12 cellular contexts compared by ENCODE assay signal in the genomic region with DNA sequence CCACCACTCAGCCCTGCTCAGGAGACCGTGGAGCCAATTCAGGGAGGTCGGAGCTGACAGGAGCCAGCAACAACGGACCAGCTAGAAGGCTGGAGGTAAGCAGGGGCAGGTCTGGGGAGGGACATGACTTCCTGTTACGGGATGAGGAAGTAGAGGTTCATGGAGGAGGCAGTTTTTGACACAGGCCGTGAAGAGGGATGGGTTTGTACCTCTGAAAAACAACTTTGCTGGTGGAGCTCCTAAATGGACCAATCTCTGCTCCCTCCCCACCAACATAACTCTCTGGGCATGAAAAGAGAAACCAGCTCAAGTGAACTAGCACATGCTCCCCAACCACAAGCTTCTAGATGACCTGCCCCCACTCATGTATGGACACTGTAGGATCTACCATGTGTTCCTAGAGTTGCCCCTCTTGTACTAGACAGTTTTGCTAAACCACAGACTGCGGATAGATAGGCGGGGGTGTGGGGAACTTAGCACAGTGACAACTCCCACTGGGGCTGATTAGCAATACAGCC. TPM values are rescaled to one million over a fixed set of nuclear protein-coding genes. Genes with fewer than 3 reads are reported as not detected.
DNase-seq lines count a peak whose midpoint lies in the region; ATAC-seq and TF ChIP-seq lines count a peak whose summit lies in the region.
"Had no signal": no experiment of that assay in that cellular context is flagged by ENCODE, and none has a peak within 500 bp of the region (broad histone marks: within the 10 kb centered on the region; RNA-seq: fewer than 3 reads in every experiment).

No MANE protein-coding gene starts in this region.

- H3K36me3 Mint-ChIP-seq in CD14-positive monocyte = peaks cover 31 to 38% of the 10 kb centered on the region in 2 donors

- no peak for TF ChIP-seq CTCF in CD14-positive monocyte (IDR thresholded peaks at IDR 0.05)

- intact Hi-C loops in CD14-positive monocyte (cut with micrococcal nuclease) = no loop called here

- ATAC-seq in GM19395 (IDR thresholded peaks at IDR 0.05; ENCODE audit: unreplicated experiment) = peak; percentile 54
- ATAC-seq in GM18520 (IDR thresholded peaks at IDR 0.05; ENCODE audit: unreplicated experiment) = no peak
- no peak for ATAC-seq in GM21360 (IDR thresholded peaks at IDR 0.05; ENCODE audit: unreplicated experiment)

- peak overlapping the region; percentile 65 to 80 for H3K4me3 Mint-ChIP-seq in CD14-positive monocyte
- H3K4me3 Mint-ChIP-seq: nephron had no signal

- no peaks in the 10 kb centered on the region for H3K27me3 Mint-ChIP-seq in CD14-positive monocyte (ENCODE audit: low read depth in 3 of 3)

- peak overlapping the region; percentile 11 to 85 (median 33) for H3K27ac Mint-ChIP-seq in CD14-positive monocyte
- H3K27ac Mint-ChIP-seq: nephron had no signal

- DNase-seq in CD14-positive monocyte (ENCODE audit: low spot score) (no peak), MV-4-11 (lab: John Stamatoyannopoulos, UW) (peak; percentile 72), dermis blood vessel endothelial cell (peak; percentile 15), germinal center (ENCODE audit: low spot score) (no peak)
- no peak for DNase-seq in NK-92 treated with Interleukin-12 subunit alpha and Interleukin-12 subunit beta, amount 100 ng/mL, for 24 hours (lab: John Stamatoyannopoulos, UW)
- DNase-seq: amygdala, NCI-H1417, substantia nigra had no signal

- no peaks in the 10 kb centered on the region for H3K9me3 Mint-ChIP-seq in CD14-positive monocyte
- H3K9me3 Mint-ChIP-seq: nephron had no signal

- H3K4me1 Mint-ChIP-seq in CD14-positive monocyte = peaks cover 53% of the 10 kb centered on the region

RNA-seq across cellular contexts. Expression of a gene that starts 31.4 kb away (rescaled TPM):
- 1 to 10 TPM; 6.2 to 8.9 TPM for polyA plus RNA-seq in CD14-positive monocyte
- total RNA-seq in dermis blood vessel endothelial cell = 76.6 and 102 TPM in 2 replicates

Comparison
In these comparisons a context has a peak if more than half of its experiments do, and no peak if none do; other contexts are left out.
1. DNase-seq: peak in MV-4-11 (single experiment) and dermis blood vessel endothelial cell (single experiment); none in CD14-positive monocyte (single experiment), NK-92 treated with Interleukin-12 subunit alpha and Interleukin-12 subunit beta, amount 100 ng/mL, for 24 hours (single experiment) and germinal center (single experiment).